ENCODE assay signal across 21 cellular contexts in the genomic region with DNA sequence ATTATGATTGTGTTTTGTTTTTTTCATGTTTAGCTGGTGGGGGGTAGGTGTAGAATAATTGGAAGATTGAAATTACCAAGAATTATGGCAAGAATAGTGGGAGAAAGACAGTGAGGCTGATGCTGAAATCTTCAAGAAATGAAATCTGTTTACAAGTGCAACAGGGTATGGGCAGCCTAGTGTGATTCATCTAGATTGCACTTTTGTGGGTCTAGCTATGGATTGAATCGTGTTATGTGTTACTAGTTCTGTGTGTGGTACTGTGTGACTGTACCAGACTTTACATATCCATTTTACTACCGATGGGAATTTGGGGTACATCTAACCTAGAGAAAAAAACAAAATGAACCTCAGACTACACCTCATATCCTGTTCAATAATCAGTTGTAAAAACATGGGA.
"Had no signal": no experiment of that assay in that cellular context is flagged by ENCODE, and none has a peak within 500 bp of the region (broad histone marks: within the 10 kb centered on the region; RNA-seq: fewer than 3 reads in every experiment).

No MANE protein-coding gene starts in this region.

- H3K36me3 ChIP-seq: prostate gland had no signal

- H3K27me3 ChIP-seq: body of pancreas, heart left ventricle, tibial artery had no signal

- H3K4me1 ChIP-seq: body of pancreas, prostate gland, tibial artery had no signal

- DNase-seq: activated B cell treated with CpG ODN at 0.5 μM for 24 hours; activated CD4-positive, alpha-beta memory T cell treated with anti-CD3 and anti-CD28 coated beads for 36 hours; activated CD4-positive, alpha-beta T cell treated with anti-CD3 and anti-CD28 coated beads for 4 hours; activated gamma-delta T cell; activated naive CD4-positive, alpha-beta T cell treated with anti-CD3 and anti-CD28 coated beads, Interleukin-2, amount 50 U/mL, for 16 hours; activated naive CD8-positive, alpha-beta T cell treated with anti-CD3 and anti-CD28 coated beads, Interleukin-2, amount 50 U/mL, for 24 hours; anterior cingulate cortex; body of pancreas; caudate nucleus; dermis blood vessel endothelial cell; effector CD8-positive, alpha-beta T cell; erythroblast; heart left ventricle; left colon; right cardiac atrium; stimulated activated CD4-positive, alpha-beta T cell treated with anti-CD3 and anti-CD28 coated beads, Interleukin-12 subunit alpha, Interleukin-12 subunit beta, amount 100 ng/mL, for 4 hours; stimulated activated CD4-positive, alpha-beta T cell treated with anti-CD3 and anti-CD28 coated beads, Interleukin-4, amount 100 ng/mL, for 4 hours; T-helper 9 cell; tibial artery had no signal

- H3K27ac ChIP-seq: body of pancreas, prostate gland, tibial artery had no signal

- ATAC-seq: activated naive CD8-positive, alpha-beta T cell treated with anti-CD3 and anti-CD28 coated beads, Interleukin-2, amount 50 U/mL, for 24 hours; body of pancreas; left colon; natural killer cell treated with Interleukin-12 subunit alpha and Interleukin-12 subunit beta and Interleukin-15 and Interleukin-18, amount 100 ng/mL, for 72 hours; right cardiac atrium had no signal

- H3K4me3 ChIP-seq: body of pancreas, heart left ventricle, prostate gland, tibial artery had no signal

- H3K9me3 ChIP-seq: body of pancreas, heart left ventricle, prostate gland, tibial artery had no signal
